In the genomic region with DNA sequence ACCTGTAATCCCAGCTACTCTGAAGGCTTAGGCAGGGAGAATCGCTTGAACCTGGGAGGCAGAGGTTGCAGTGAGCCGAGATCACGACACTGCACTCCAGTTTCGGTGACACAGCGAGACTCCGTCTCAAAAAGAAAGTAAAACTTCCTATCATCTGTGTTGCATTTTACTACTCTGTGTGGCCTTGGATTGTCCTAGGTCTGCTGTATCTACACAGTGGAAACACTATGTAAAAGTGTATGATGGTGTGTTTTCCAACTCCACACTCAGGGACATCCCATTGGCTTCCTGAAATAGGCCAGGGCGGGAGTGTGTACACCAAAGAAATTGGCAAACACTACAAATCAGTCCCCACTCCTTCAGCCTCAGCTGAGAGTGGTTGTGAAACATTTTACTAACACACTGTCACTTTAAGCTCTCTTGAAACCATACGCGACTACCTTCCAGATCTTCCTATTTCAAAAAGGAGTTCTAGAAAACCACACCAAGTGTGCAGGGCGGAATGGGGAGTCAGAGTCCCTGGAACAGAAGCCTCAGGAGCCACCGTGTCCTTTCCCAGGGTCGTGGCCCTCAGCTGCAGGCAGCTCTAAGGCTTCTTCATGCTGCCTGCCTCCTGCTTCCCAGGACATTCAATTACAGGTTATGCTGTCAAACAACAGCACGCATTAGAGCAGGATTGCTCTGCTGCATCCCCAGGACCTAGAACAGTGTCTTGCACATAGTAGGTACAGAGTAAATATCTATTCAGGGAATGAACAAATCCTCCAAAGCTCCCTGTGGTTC, we compare ENCODE assay signal across 10 cellular contexts.
DNase-seq lines count a peak whose midpoint lies in the region; ATAC-seq and TF ChIP-seq lines count a peak whose summit lies in the region.
"Had no signal": no experiment of that assay in that cellular context is flagged by ENCODE, and none has a peak within 500 bp of the region (broad histone marks: within the 10 kb centered on the region; RNA-seq: fewer than 3 reads in every experiment).

No MANE protein-coding gene starts in this region.

- peaks cover 5% of the 10 kb centered on the region for H3K4me1 ChIP-seq in mucosa of descending colon (ENCODE audit: low read depth)

- ATAC-seq in HG02623 (IDR thresholded peaks at IDR 0.05; ENCODE audit: unreplicated experiment) (peak; percentile 36), mucosa of descending colon (peak; percentile 91), GM21447 (IDR thresholded peaks at IDR 0.05; ENCODE audit: unreplicated experiment) (no peak)
- ATAC-seq: PC-3 had no signal

- no peaks in the 10 kb centered on the region for H3K36me3 Mint-ChIP-seq in activated naive CD4-positive, alpha-beta T cell treated with anti-CD3 and anti-CD28 coated beads, Interleukin-2, amount 10 ng/mL, durations not matched to agents 7 days and 5 days

- CTCF ChIA-PET in activated naive CD4-positive, alpha-beta T cell treated with anti-CD3 and anti-CD28 coated beads, Interleukin-2, amount 10 ng/mL, durations not matched to agents 7 days and 5 days (lab: Charles Lee): no interaction called here

- H3K9me3 Mint-ChIP-seq in activated naive CD4-positive, alpha-beta T cell treated with anti-CD3 and anti-CD28 coated beads, Interleukin-2, amount 10 ng/mL, durations not matched to agents 7 days and 5 days: no peaks in the 10 kb centered on the region

- H3K4me3 ChIP-seq in cardiac fibroblast (replicated peaks in 1 of 2; ENCODE audit: low read depth in 2 of 2, low read length in 2 of 2) (peak overlapping the region in 1 of 2 donors; percentile 32), mucosa of descending colon (no peak overlapping the region)

- no peak overlapping the region for H3K27ac Mint-ChIP-seq in activated naive CD4-positive, alpha-beta T cell treated with anti-CD3 and anti-CD28 coated beads, Interleukin-2, amount 10 ng/mL, durations not matched to agents 7 days and 5 days

- H3K4me1 Mint-ChIP-seq in activated naive CD4-positive, alpha-beta T cell treated with anti-CD3 and anti-CD28 coated beads, Interleukin-2, amount 10 ng/mL, durations not matched to agents 7 days and 5 days: peaks cover 3% of the 10 kb centered on the region

- DNase-seq in GM03348 (ENCODE audit: low spot score) (peak; percentile 69), cardiac fibroblast (ENCODE audit: low read depth in 2 of 2) (peak; percentile 58 to 65), mucosa of descending colon (peak in 1 of 3 donors; percentile 24), GM13977 (ENCODE audit: low spot score) (no peak), HPDE6-E6E7 (ENCODE audit: extremely low spot score) (no peak)
- no peak for DNase-seq in activated naive CD4-positive, alpha-beta T cell treated with anti-CD3 and anti-CD28 coated beads, Interleukin-2, amount 10 ng/mL, durations not matched to agents 7 days and 5 days
- DNase-seq: activated T-cell treated with anti-CD3 and anti-CD28 coated beads, Interleukin-2, amount 50 U/mL, for 1 hour; PC-3 had no signal

- no peak overlapping the region for H3K4me3 Mint-ChIP-seq in activated naive CD4-positive, alpha-beta T cell treated with anti-CD3 and anti-CD28 coated beads, Interleukin-2, amount 10 ng/mL, durations not matched to agents 7 days and 5 days

- no peaks in the 10 kb centered on the region for H3K9me3 ChIP-seq in mucosa of descending colon

- H3K27me3 Mint-ChIP-seq in activated naive CD4-positive, alpha-beta T cell treated with anti-CD3 and anti-CD28 coated beads, Interleukin-2, amount 10 ng/mL, durations not matched to agents 7 days and 5 days: no peaks in the 10 kb centered on the region

- intact Hi-C loops in mucosa of descending colon (cut with DNase I, micrococcal nuclease): no loop called here

- TF ChIP-seq CTCF in cardiac fibroblast (IDR thresholded peaks at IDR 0.05; ENCODE audit: low read depth, low read length) (no peak), mucosa of descending colon (IDR thresholded peaks at IDR 0.05) (no peak), GM13977 (IDR thresholded peaks at IDR 0.05; ENCODE audit: extremely low read depth, insufficient read depth, missing control alignments) (no peak)

- in situ Hi-C loops in GM13977 (cut with MboI; ENCODE audit: low pct_unique_long_range_greater_than_20kb, low sequenced_read_pairs, unreplicated experiment): no loop called here

- H3K36me3 ChIP-seq in mucosa of descending colon (ENCODE audit: low read depth): no peaks in the 10 kb centered on the region

Comparison
In these comparisons a context has a peak if more than half of its experiments do, and no peak if none do; other contexts are left out.
1. DNase-seq: peak in GM03348 (single experiment) and cardiac fibroblast (2 of 2); none in activated naive CD4-positive, alpha-beta T cell treated with anti-CD3 and anti-CD28 coated beads, Interleukin-2, amount 10 ng/mL, durations not matched to agents 7 days and 5 days (single experiment), GM13977 (single experiment) and HPDE6-E6E7 (single experiment).